ENCODE assay signal across 8 cellular contexts in genomic region chr7:80918909-80919721, GRCh38. TPM values are rescaled to one million over a fixed set of nuclear protein-coding genes. Genes with fewer than 3 reads are reported as not detected.
DNase-seq lines count a peak whose midpoint lies in the region; ATAC-seq, FAIRE-seq and TF ChIP-seq lines count a peak whose summit lies in the region.

Gene SEMA3C, minus strand, starts transcription at chr7:80919051. Its CDS starts 2,270 bp downstream, at chr7:80916781.

- in situ Hi-C loops in KBM-7 (cut with MboI; ENCODE audit: low pct_unique_long_range_greater_than_20kb, low sequenced_read_pairs): no loop called here

- no peaks in the 10 kb centered on the region for H3K27me3 ChIP-seq in RWPE2 (ENCODE audit: insufficient read depth, poor library complexity, severe bottlenecking)
- no peaks in the 10 kb centered on the region for H3K27me3 ChIP-seq in kidney epithelial cell (ENCODE audit: control insufficient read depth, insufficient read depth, low read length)
- H3K27me3 ChIP-seq in small intestine (ENCODE audit: control insufficient read depth in 2 of 2, insufficient read depth in 2 of 2, low read length in 2 of 2): no peaks in the 10 kb centered on the region

- H3K36me3 ChIP-seq in RWPE2 (ENCODE audit: low read depth): peaks cover 31% of the 10 kb centered on the region
- no peaks in the 10 kb centered on the region for H3K36me3 ChIP-seq in kidney epithelial cell (ENCODE audit: control insufficient read depth, insufficient read depth, low read length)
- no peaks in the 10 kb centered on the region for H3K36me3 ChIP-seq in small intestine (ENCODE audit: control insufficient read depth in 2 of 2, insufficient read depth in 2 of 2, low read length in 2 of 2)

- H3K4me1 ChIP-seq in RWPE2 (ENCODE audit: insufficient read depth, poor library complexity, severe bottlenecking): peaks cover 61% of the 10 kb centered on the region
- no peaks in the 10 kb centered on the region for H3K4me1 ChIP-seq in small intestine (ENCODE audit: control insufficient read depth in 2 of 2, insufficient read depth in 1 of 2, low read depth in 1 of 2, low read length in 1 of 2)

- BruUV-seq in Calu3 (replicated peaks; lab: Mats Ljungman, UMichigan): TSS peak; percentile 97

- no peak for TF ChIP-seq CTCF in Calu3 (IDR thresholded peaks at IDR 0.05; ENCODE audit: unreplicated experiment)
- TF ChIP-seq CTCF in RWPE2 (IDR thresholded peaks at IDR 0.05; ENCODE audit: poor library complexity, severe bottlenecking): no peak
- TF ChIP-seq CTCF in coronary artery (IDR thresholded peaks at IDR 0.05): no peak
- no peak for TF ChIP-seq CTCF in kidney epithelial cell (IDR thresholded peaks at IDR 0.05; ENCODE audit: insufficient read depth, low read length, poor library complexity, severe bottlenecking)

- CTCF ChIA-PET in Calu3 (lab: Charles Lee): interaction anchor here (0.6 to 2.3 kb wide), 8 partner anchors 9 to 560 kb away, joined by 3 to 13 read pairs (median 4); no protein-coding TSS in a partner anchor

- peak within 1 kb of the TSS; percentile 94 for H3K27ac ChIP-seq in RWPE2 (ENCODE audit: poor library complexity, severe bottlenecking)
- peak within 1 kb of the TSS; percentile 64 to 68 for H3K27ac ChIP-seq in coronary artery
- H3K27ac ChIP-seq in small intestine (ENCODE audit: low read depth in 1 of 2, low read length in 1 of 2): peak within 1 kb of the TSS; percentile 50 to 85

- H3K4me3 ChIP-seq in RWPE2 (ENCODE audit: severe bottlenecking) (peak within 1 kb of the TSS; percentile 61), coronary artery (peak within 1 kb of the TSS; percentile 70), kidney epithelial cell (ENCODE audit: low read depth, low read length) (peak within 1 kb of the TSS; percentile 94), small intestine (ENCODE audit: low read depth in 1 of 2, low read length in 2 of 2) (peak within 1 kb of the TSS; percentile 31 to 62)

- H3K36me3 Mint-ChIP-seq in Calu3 (ENCODE audit: insufficient read depth, unreplicated experiment): peaks cover 53% of the 10 kb centered on the region

- intact Hi-C loops in Calu3 (cut with micrococcal nuclease; ENCODE audit: unreplicated experiment): no loop called here

- no peak for TF ChIP-seq POLR2A in GM12892 (IDR thresholded peaks at IDR 0.05; ENCODE audit: low read depth, low read length)

- H3K27ac Mint-ChIP-seq in Calu3 (ENCODE audit: unreplicated experiment): peak within 1 kb of the TSS; percentile 100

- peak; percentile 70 for ATAC-seq in GM21367 (IDR thresholded peaks at IDR 0.05; ENCODE audit: unreplicated experiment)
- ATAC-seq in RWPE2 (ENCODE audit: low read depth): peak; percentile 84

- 1 to 3% (median 1%) methylated on average over 69 to 71 of the region's 71 CpGs for WGBS in small intestine, 3 donors

- H3K9me3 ChIP-seq in RWPE2 (ENCODE audit: severe bottlenecking) (no peaks in the 10 kb centered on the region), small intestine (ENCODE audit: control insufficient read depth, low read depth) (no peaks in the 10 kb centered on the region)

- peak; percentile 92 for DNase-seq in Calu3
- DNase-seq in KBM-7: peak; percentile 70
- DNase-seq in RWPE2 (ENCODE audit: low spot score): peak; percentile 91
- peak; percentile 93 for DNase-seq in coronary artery (ENCODE audit: low spot score)
- peak; percentile 71 for DNase-seq in kidney epithelial cell (ENCODE audit: low read depth)
- peak; percentile 90 for DNase-seq in small intestine
- DNase-seq in GM12892 (ENCODE audit: insufficient read length): no peak

- H3K4me1 Mint-ChIP-seq in Calu3 (ENCODE audit: low read depth, unreplicated experiment): peaks cover 45% of the 10 kb centered on the region

- peak within 1 kb of the TSS; percentile 86 for H3K4me3 Mint-ChIP-seq in Calu3 (ENCODE audit: low read depth, unreplicated experiment)

- no peaks in the 10 kb centered on the region for H3K9me3 Mint-ChIP-seq in Calu3 (ENCODE audit: low read depth, unreplicated experiment)

- FAIRE-seq in small intestine (lab: Jason Lieb, UNC) (no peak), GM12892 (lab: Jason Lieb, UNC) (no peak)

- H3K27me3 Mint-ChIP-seq in Calu3 (ENCODE audit: unreplicated experiment): no peaks in the 10 kb centered on the region

RNA-seq across cellular contexts. Expression of gene SEMA3C, which starts in this region (rescaled TPM):
- total RNA-seq in Calu3 (2022) (61.1 and 67.7 TPM in 2 replicates), kidney epithelial cell (84.8 and 113 TPM in 2 replicates)
- 10 to 100 TPM in 1 of 3 donors, 1 to 10 TPM in 2; 1.4 to 12.3 (median 2.9) TPM for polyA plus RNA-seq in small intestine
- polyA plus RNA-seq in GM12892 (2012; ENCODE audit: missing spikeins): not detected
